13 cellular contexts compared by ENCODE assay signal in the genomic region with DNA sequence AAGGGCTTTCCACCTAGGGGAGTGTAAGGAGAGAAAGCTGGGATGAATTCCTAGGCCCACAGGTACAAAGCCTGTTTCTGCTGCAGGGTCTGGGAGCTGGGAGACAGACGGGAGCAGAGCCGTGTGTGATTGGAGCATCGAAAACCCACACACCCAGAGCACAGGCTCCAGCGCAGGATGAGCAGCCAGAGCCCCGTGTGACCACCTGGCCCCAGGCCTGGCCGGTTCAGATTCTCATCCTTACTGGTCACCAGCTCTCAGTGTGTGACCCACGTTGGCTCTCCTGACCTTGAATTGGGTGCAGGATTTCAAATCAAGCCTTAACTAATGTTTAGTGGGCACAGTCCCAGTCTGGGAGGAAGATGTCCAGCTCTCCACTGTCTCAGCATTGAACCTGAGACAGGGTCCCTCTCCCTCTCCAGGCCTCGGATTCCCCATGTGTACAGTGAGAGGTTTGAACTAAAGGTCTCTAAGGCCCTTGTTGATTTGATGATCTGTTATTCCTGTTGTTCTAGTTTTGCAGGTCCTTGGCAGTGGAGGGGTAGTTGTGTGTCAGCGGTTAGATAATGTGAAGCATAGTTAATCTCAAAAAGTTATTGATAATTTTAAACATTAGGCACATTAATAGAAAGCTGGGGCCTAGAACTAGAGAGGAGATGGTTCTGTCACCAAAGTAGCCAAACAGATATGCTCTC. TPM values are rescaled to one million over a fixed set of nuclear protein-coding genes. Genes with fewer than 3 reads are reported as not detected.
DNase-seq lines count a peak whose midpoint lies in the region; ATAC-seq and TF ChIP-seq lines count a peak whose summit lies in the region.
"Had no signal": no experiment of that assay in that cellular context is flagged by ENCODE, and none has a peak within 500 bp of the region (broad histone marks: within the 10 kb centered on the region; RNA-seq: fewer than 3 reads in every experiment).

No MANE protein-coding gene starts in this region.

- TF ChIP-seq CTCF in sigmoid colon (IDR thresholded peaks at IDR 0.05), result no peak

- H3K9me3 ChIP-seq in sigmoid colon, result no peaks in the 10 kb centered on the region

- no peaks in the 10 kb centered on the region for H3K27me3 ChIP-seq in sigmoid colon
- H3K27me3 ChIP-seq: SJSA1 had no signal

- WGBS in sigmoid colon, 2 donors, result 33 to 75% methylated on average over 9 of the region's 9 CpGs

- ATAC-seq in GM19035 (IDR thresholded peaks at IDR 0.05; ENCODE audit: unreplicated experiment) (peak; percentile 1), GM19351 (IDR thresholded peaks at IDR 0.05; ENCODE audit: unreplicated experiment) (no peak)

- intact Hi-C loops in sigmoid colon (cut with DNase I), result no loop called here

- H3K27ac ChIP-seq in epithelial cell of prostate, result peak overlapping the region; percentile 37
- peak overlapping the region; percentile 81 to 94 (median 92) for H3K27ac ChIP-seq in sigmoid colon
- H3K27ac ChIP-seq: SJSA1 had no signal

- no peak for TF ChIP-seq EP300 in sigmoid colon (IDR thresholded peaks at IDR 0.05)

- no peak overlapping the region for H3K4me3 ChIP-seq in sigmoid colon
- H3K4me3 ChIP-seq: SJSA1 had no signal

- TF ChIP-seq POLR2A in sigmoid colon (IDR thresholded peaks at IDR 0.05) (no peak), erythroblast (IDR thresholded peaks at IDR 0.05; ENCODE audit: low read length) (no peak)

- peaks cover 0 to 89% (median 80%) of the 10 kb centered on the region in 4 donors for H3K4me1 ChIP-seq in sigmoid colon
- H3K4me1 ChIP-seq: SJSA1 had no signal

- peak; percentile 61 for DNase-seq in NCI-H510A (lab: John Stamatoyannopoulos, UW)
- DNase-seq in epithelial cell of prostate (ENCODE audit: low read depth, low spot score), result no peak
- no peak for DNase-seq in sigmoid colon
- no peak for DNase-seq in erythroblast (lab: John Stamatoyannopoulos, UW)
- DNase-seq in DMS 273 (lab: John Stamatoyannopoulos, UW; ENCODE audit: unreplicated experiment), result no peak
- no peak for DNase-seq in amniotic stem cell (lab: John Stamatoyannopoulos, UW)
- DNase-seq: activated naive CD4-positive, alpha-beta T cell treated with Interleukin-2 at 50 U/mL for 16 hours; GDM1; NCI-H1436; posterior cingulate gyrus had no signal

- H3K36me3 ChIP-seq in sigmoid colon, result no peaks in the 10 kb centered on the region
- H3K36me3 ChIP-seq: SJSA1 had no signal

RNA-seq across cellular contexts. Expression of a gene that starts 50.1 kb away (rescaled TPM):
- 10 to 100 TPM in 3 of 4 donors, 1 to 10 TPM in 1; 9.9 to 19.1 (median 12.3) TPM for total RNA-seq in sigmoid colon
- 10 to 100 TPM in 1 of 3 donors, 1 to 10 TPM in 2; 1.8 to 13.9 (median 5.3) TPM for polyA plus RNA-seq in sigmoid colon
